ENCODE assay signal across 11 cellular contexts in genomic region chr2:191103793-191104192, GRCh38.
"Had no signal": no experiment of that assay in that cellular context is flagged by ENCODE, and none has a peak within 500 bp of the region (broad histone marks: within the 10 kb centered on the region; RNA-seq: fewer than 3 reads in every experiment).

No MANE protein-coding gene starts in this region.

- H3K9me3 ChIP-seq: testis, upper lobe of right lung had no signal

- H3K4me3 ChIP-seq: hepatocyte, testis, upper lobe of right lung had no signal

- H3K36me3 Mint-ChIP-seq: brain had no signal

- H3K9me3 Mint-ChIP-seq: brain, neural crest cell had no signal

- H3K79me2 ChIP-seq: hepatocyte had no signal

- H3K4me1 ChIP-seq: testis, upper lobe of right lung had no signal

- H3K4me3 Mint-ChIP-seq: brain, neural crest cell had no signal

- H3K36me3 ChIP-seq: upper lobe of right lung had no signal

- H3K27ac Mint-ChIP-seq: brain had no signal

- DNase-seq: activated gamma-delta T cell; amniotic stem cell; dermis blood vessel endothelial cell; erythroblast; stimulated activated CD4-positive, alpha-beta T cell treated with anti-CD3 and anti-CD28 coated beads, Interleukin-2, amount 100 ng/mL, for 24 hours; stimulated activated naive CD4-positive, alpha-beta T cell treated with Interleukin-2 at 50 U/mL for 16 hours; testis; upper lobe of right lung had no signal

- H3K27ac ChIP-seq: hepatocyte, testis, upper lobe of right lung had no signal

- H3K4me1 Mint-ChIP-seq: brain, neural crest cell had no signal

- H3K27me3 ChIP-seq: hepatocyte, testis, upper lobe of right lung had no signal

- H3K4me2 ChIP-seq: hepatocyte had no signal

- H2AFZ ChIP-seq: hepatocyte had no signal
